In genomic region chr1:11653101-11653601, GRCh38 we compare ENCODE assay signal across 8 cellular contexts. TPM values are rescaled to one million over a fixed set of nuclear protein-coding genes. Genes with fewer than 3 reads are reported as not detected.
DNase-seq lines count a peak whose midpoint lies in the region; ATAC-seq and TF ChIP-seq lines count a peak whose summit lies in the region.
"Had no signal": no experiment of that assay in that cellular context is flagged by ENCODE, and none has a peak within 500 bp of the region (broad histone marks: within the 10 kb centered on the region; RNA-seq: fewer than 3 reads in every experiment).

No MANE protein-coding gene starts in this region.

- TF ChIP-seq CTCF in lower lobe of right lung (IDR thresholded peaks at IDR 0.05) = no peak
- no peak for TF ChIP-seq CTCF in transverse colon (IDR thresholded peaks at IDR 0.05)

- DNase-seq in T-helper 17 cell (no peak), lower lobe of right lung (no peak), NCI-H1694 (lab: John Stamatoyannopoulos, UW) (no peak), transverse colon (no peak), HUDEP-2 (lab: John Stamatoyannopoulos, UW; ENCODE audit: unreplicated experiment in 76 of 76) (no peak)
- DNase-seq: EL had no signal

- H3K27me3 Mint-ChIP-seq in T-helper 17 cell = no peaks in the 10 kb centered on the region

- peak overlapping the region; percentile 39 for H3K9ac ChIP-seq in ES-I3 (ENCODE audit: low read depth, low read length)

- TF ChIP-seq EP300 in transverse colon (IDR thresholded peaks at IDR 0.05; ENCODE audit: low read depth) = no peak

- peak overlapping the region; percentile 9 for H3K27ac Mint-ChIP-seq in T-helper 17 cell

- peak overlapping the region; percentile 83 for H3K4me3 Mint-ChIP-seq in T-helper 17 cell

- no peak for TF ChIP-seq POLR2A in transverse colon (IDR thresholded peaks at IDR 0.05)

- peaks cover 28% of the 10 kb centered on the region for H3K4me1 ChIP-seq in ES-I3 (ENCODE audit: insufficient read depth, low read length)
- peaks cover 41% of the 10 kb centered on the region for H3K4me1 ChIP-seq in lower lobe of right lung
- H3K4me1 ChIP-seq in transverse colon = peaks cover 22 to 45% (median 37%) of the 10 kb centered on the region in 4 donors

- intact Hi-C loops in lower lobe of right lung (cut with DNase I) = no loop called here
- intact Hi-C loops in transverse colon (cut with DNase I; ENCODE audit: low total_unique reads) = loop anchor here (5.0 kb wide), 1 partner anchor 64 kb away; no protein-coding TSS in a partner anchor

- no peak for ATAC-seq in T-helper 17 cell
- peak; percentile 25 to 36 for ATAC-seq in lower lobe of right lung

- H3K36me3 Mint-ChIP-seq in T-helper 17 cell (ENCODE audit: low read depth) = no peaks in the 10 kb centered on the region

- in situ Hi-C loops in transverse colon (cut with MboI; ENCODE audit: low pct_ligation_motif_present in 1 of 4, low pct_unique_long_range_greater_than_20kb in 1 of 4, low sequenced_read_pairs in 3 of 4) = no loop called here

- H3K36me3 ChIP-seq in ES-I3 (ENCODE audit: insufficient read depth, low read length) (peaks cover 4% of the 10 kb centered on the region), lower lobe of right lung (peaks cover 4% of the 10 kb centered on the region), transverse colon (no peaks in the 10 kb centered on the region)

- H3K27ac ChIP-seq in lower lobe of right lung = no peak overlapping the region
- H3K27ac ChIP-seq in transverse colon = no peak overlapping the region
- H3K27ac ChIP-seq: HL-60 had no signal

- H3K27me3 ChIP-seq in lower lobe of right lung (ENCODE audit: low read depth) (peaks cover 11% of the 10 kb centered on the region), transverse colon (peaks cover 44% of the 10 kb centered on the region)

- 59% methylated on average over 12 of the region's 12 CpGs; no CpG with 5 or more reads in 1 of the 2 donors for WGBS in transverse colon (ENCODE audit: low coverage in 1 of 2), 2 donors

- no peak overlapping the region for H3K4me3 ChIP-seq in lower lobe of right lung
- H3K4me3 ChIP-seq in transverse colon = no peak overlapping the region

- H3K9me3 ChIP-seq in ES-I3 (ENCODE audit: control insufficient read depth, insufficient read depth, low read length) (no peaks in the 10 kb centered on the region), T-helper 17 cell (ENCODE audit: control insufficient read depth, low read length, poor library complexity, severe bottlenecking) (no peaks in the 10 kb centered on the region), lower lobe of right lung (no peaks in the 10 kb centered on the region), transverse colon (no peaks in the 10 kb centered on the region)

- peaks cover 18% of the 10 kb centered on the region for H3K4me1 Mint-ChIP-seq in T-helper 17 cell

RNA-seq across cellular contexts. Expression of gene FBXO2, which starts 1.1 kb away (rescaled TPM):
- total RNA-seq in T-helper 17 cell = 1 to 10 TPM; 1.3 to 2.2 TPM
- total RNA-seq in lower lobe of right lung = 13.4 TPM
- total RNA-seq in transverse colon = 1 to 10 TPM in 1 of 4 donors, under 1 TPM in 1, not detected in 2; 0.82 to 3.7 TPM

RNA-seq across cellular contexts. Expression of gene FBXO44, which starts 1.5 kb away (rescaled TPM):
- total RNA-seq in T-helper 17 cell (10 to 100 TPM; 36.2 to 36.5 TPM), lower lobe of right lung (18.4 TPM), transverse colon (10 to 100 TPM in 2 of 4 donors, 1 to 10 TPM in 2; 3.2 to 10.5 (median 6.9) TPM)

RNA-seq across cellular contexts. Expression of gene FBXO6, which starts 10.8 kb away (rescaled TPM):
- total RNA-seq in T-helper 17 cell (1 to 10 TPM; 2.7 to 4.2 TPM), lower lobe of right lung (21.2 TPM), transverse colon (1 to 10 TPM; 4.4 to 8.9 (median 5.2) TPM)

RNA-seq across cellular contexts. Expression of gene MAD2L2, which starts 27.8 kb away (rescaled TPM):
- total RNA-seq in T-helper 17 cell (10 to 100 TPM; 23.2 to 28.1 TPM), lower lobe of right lung (20.8 TPM), transverse colon (10 to 100 TPM in 1 of 4 donors, 1 to 10 TPM in 3; 5.2 to 11.4 (median 7.1) TPM)

RNA-seq across cellular contexts. Expression of gene DRAXIN, which starts 38.4 kb away (rescaled TPM):
- total RNA-seq in T-helper 17 cell (under 1 TPM in 1 of 2 donors, not detected in 1; 0.17 TPM), lower lobe of right lung (0.24 TPM), transverse colon (under 1 TPM in 2 of 4 donors, not detected in 2; 0.14 to 0.16 TPM)
